2 cellular contexts compared by ENCODE assay signal in the genomic region with DNA sequence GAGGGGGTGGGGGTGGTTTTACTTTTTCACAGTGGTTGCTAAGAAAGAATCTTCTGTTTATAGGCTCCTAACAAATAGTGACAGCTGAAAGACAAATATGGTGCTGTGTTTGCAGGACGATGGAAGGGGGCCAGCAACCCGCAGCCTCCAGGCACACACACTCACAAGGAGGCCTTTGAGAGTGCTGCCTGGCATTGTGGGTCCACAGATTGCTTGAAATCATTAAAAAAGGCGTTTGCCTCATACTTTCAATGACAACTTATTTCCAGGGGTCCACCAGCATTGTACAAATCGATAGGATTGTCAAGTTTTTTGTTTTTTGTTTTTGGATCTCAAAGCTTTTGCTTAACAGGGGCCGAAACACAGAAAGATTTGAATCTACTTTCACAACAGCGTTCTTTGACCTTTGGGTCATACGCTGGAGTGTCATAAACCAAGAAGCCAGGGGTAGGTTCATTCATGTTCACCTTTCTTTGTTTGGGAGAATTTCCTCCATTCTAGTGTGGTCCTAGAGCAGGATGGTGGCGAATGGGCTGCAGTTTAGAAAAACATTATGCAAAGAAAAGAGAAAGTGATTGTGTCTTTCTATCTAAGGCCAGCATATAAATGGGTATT.
TF ChIP-seq lines count a peak whose summit lies in the region.

No MANE protein-coding gene starts in this region.

TF ChIP-seq in IMR-90, 13 proteins besides CTCF, POLR2A, EP300 and RAD21:
- no peak for TF ChIP-seq BHLHE40 (IDR thresholded peaks at IDR 0.05; ENCODE audit: low read depth, low read length)
- TF ChIP-seq, protein P1, sequence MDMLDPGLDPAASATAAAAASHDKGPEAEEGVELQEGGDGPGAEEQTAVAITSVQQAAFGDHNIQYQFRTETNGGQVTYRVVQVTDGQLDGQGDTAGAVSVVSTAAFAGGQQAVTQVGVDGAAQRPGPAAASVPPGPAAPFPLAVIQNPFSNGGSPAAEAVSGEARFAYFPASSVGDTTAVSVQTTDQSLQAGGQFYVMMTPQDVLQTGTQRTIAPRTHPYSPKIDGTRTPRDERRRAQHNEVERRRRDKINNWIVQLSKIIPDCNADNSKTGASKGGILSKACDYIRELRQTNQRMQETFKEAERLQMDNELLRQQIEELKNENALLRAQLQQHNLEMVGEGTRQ (IDR thresholded peaks at IDR 0.05; ENCODE audit: low read depth, low read length), result no peak

TF ChIP-seq in endothelial cell of umbilical vein, 7 proteins besides CTCF, POLR2A, EP300 and RAD21:
- TF ChIP-seq EZH2 (IDR thresholded peaks at IDR 0.05; ENCODE audit: borderline replicate concordance, low read depth, low read length, severe bottlenecking) (no peak), MYC (IDR thresholded peaks at IDR 0.05; ENCODE audit: low read depth, low read length) (no peak), FOS (IDR thresholded peaks at IDR 0.05; ENCODE audit: borderline replicate concordance, insufficient read depth, low read length) (no peak), GATA2 (IDR thresholded peaks at IDR 0.05; ENCODE audit: insufficient read depth, insufficient read length, low read depth, low read length) (no peak), POLR2AphosphoS5 (IDR thresholded peaks at IDR 0.05; ENCODE audit: insufficient read depth, low read depth, low read length) (no peak), JUN (IDR thresholded peaks at IDR 0.05; ENCODE audit: borderline replicate concordance, insufficient read depth, insufficient read length, low read depth) (no peak)
- TF ChIP-seq, protein P2, sequence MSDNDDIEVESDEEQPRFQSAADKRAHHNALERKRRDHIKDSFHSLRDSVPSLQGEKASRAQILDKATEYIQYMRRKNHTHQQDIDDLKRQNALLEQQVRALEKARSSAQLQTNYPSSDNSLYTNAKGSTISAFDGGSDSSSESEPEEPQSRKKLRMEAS (IDR thresholded peaks at IDR 0.05; ENCODE audit: insufficient read depth, insufficient read length), result no peak
TF ChIP-seq in endothelial cell of umbilical vein: peak in this region for 0.
